ENCODE assay signal across 8 cellular contexts in the genomic region with DNA sequence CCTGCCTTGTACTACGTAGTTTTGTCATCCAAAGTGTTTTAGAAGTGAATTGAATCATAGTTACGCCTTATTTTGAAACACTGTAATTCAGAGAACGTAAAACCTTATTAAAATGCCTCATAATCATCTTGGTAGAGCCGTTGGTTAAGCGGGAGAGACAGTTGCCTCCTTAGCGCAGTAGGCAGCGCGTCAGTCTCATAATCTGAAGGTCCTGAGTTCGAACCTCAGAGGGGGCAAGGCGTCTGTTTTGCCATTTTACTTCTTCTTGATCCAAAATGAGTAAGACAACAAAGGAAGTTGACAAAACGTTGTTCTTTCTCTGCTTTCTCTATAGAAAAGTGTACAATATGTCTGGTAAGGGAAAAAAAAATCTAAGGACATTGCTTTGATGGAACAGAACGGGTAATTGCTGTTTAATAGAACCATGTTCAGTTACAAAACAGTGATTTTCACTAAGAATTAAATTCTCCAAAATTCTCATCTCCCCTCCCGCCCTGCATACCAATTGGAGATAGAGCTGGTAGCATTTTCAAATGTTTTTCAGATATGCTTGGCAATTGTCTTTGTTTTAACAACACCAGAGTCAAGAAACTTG. TPM values are rescaled to one million over a fixed set of nuclear protein-coding genes. Genes with fewer than 3 reads are reported as not detected.
DNase-seq lines count a peak whose midpoint lies in the region; ATAC-seq and TF ChIP-seq lines count a peak whose summit lies in the region.

No MANE protein-coding gene starts in this region.

- H4K20me1 ChIP-seq in KMS-11 (ENCODE audit: insufficient read depth): no peaks in the 10 kb centered on the region

- H3K36me3 Mint-ChIP-seq in activated naive CD4-positive, alpha-beta T cell treated with anti-CD3 and anti-CD28 coated beads for 36 hours (ENCODE audit: low read depth): peaks cover 4% of the 10 kb centered on the region

- H3K9me3 ChIP-seq in SJCRH30 (replicated peaks): no peaks in the 10 kb centered on the region
- H3K9me3 ChIP-seq in neutrophil: no peaks in the 10 kb centered on the region
- no peaks in the 10 kb centered on the region for H3K9me3 ChIP-seq in thoracic aorta

- peak overlapping the region; percentile 46; the same call in 1 of the 2 replicates for H3K9ac ChIP-seq in KMS-11

- peak overlapping the region; percentile 90 for H3K4me2 ChIP-seq in KMS-11

- H3K4me1 ChIP-seq in KMS-11 (ENCODE audit: low read depth, poor library complexity, severe bottlenecking) (peaks cover 13% of the 10 kb centered on the region), SJCRH30 (no peaks in the 10 kb centered on the region), neutrophil (ENCODE audit: control insufficient read depth in 1 of 2, insufficient read depth in 1 of 2, low read depth in 1 of 2, low read length in 1 of 2) (peaks cover 57 to 61% of the 10 kb centered on the region in 2 experiments), thoracic aorta (ENCODE audit: control insufficient read depth in 1 of 2, low read depth in 2 of 2) (peaks cover 6 to 7% of the 10 kb centered on the region in 2 donors)

- no peaks in the 10 kb centered on the region for H3K27me3 Mint-ChIP-seq in activated naive CD4-positive, alpha-beta T cell treated with anti-CD3 and anti-CD28 coated beads for 36 hours (ENCODE audit: low read depth)

- peaks cover 2% of the 10 kb centered on the region for H3K9me3 Mint-ChIP-seq in activated naive CD4-positive, alpha-beta T cell treated with anti-CD3 and anti-CD28 coated beads for 36 hours

- peak overlapping the region; percentile 43 for H3K27ac ChIP-seq in KMS-11
- no peak overlapping the region for H3K27ac ChIP-seq in SJCRH30
- H3K27ac ChIP-seq in neutrophil: peak overlapping the region; percentile 62
- peak overlapping the region; percentile 78 to 84 for H3K27ac ChIP-seq in thoracic aorta

- H3K4me3 ChIP-seq in KMS-11 (IDR thresholded peaks at IDR 0.05; ENCODE audit: insufficient read depth, low read depth, low read length) (peak overlapping the region; percentile 59), SJCRH30 (peak overlapping the region; percentile 59), neutrophil (ENCODE audit: low read depth in 1 of 2, low read length in 1 of 2) (peak overlapping the region; percentile 45 to 54), thoracic aorta (peak overlapping the region; percentile 86)

- ATAC-seq in thoracic aorta (ENCODE audit: insufficient number of reproducible peaks, low FRiP score, low read depth) (no peak), GM19463 (IDR thresholded peaks at IDR 0.05; ENCODE audit: unreplicated experiment) (no peak)

- peak overlapping the region; percentile 93 for H3K27ac Mint-ChIP-seq in activated naive CD4-positive, alpha-beta T cell treated with anti-CD3 and anti-CD28 coated beads for 36 hours

- H3K4me3 Mint-ChIP-seq in activated naive CD4-positive, alpha-beta T cell treated with anti-CD3 and anti-CD28 coated beads for 36 hours: peak overlapping the region; percentile 90

- CTCF ChIA-PET in activated naive CD4-positive, alpha-beta T cell treated with anti-CD3 and anti-CD28 coated beads for 36 hours (lab: Charles Lee): no interaction called here

- no peaks in the 10 kb centered on the region for H3K79me2 ChIP-seq in KMS-11 (ENCODE audit: insufficient read depth, low read depth)

- H3K36me3 ChIP-seq in KMS-11 (ENCODE audit: insufficient read depth): no peaks in the 10 kb centered on the region
- no peaks in the 10 kb centered on the region for H3K36me3 ChIP-seq in SJCRH30
- H3K36me3 ChIP-seq in neutrophil: no peaks in the 10 kb centered on the region
- H3K36me3 ChIP-seq in thoracic aorta: no peaks in the 10 kb centered on the region

- H3K27me3 ChIP-seq in KMS-11 (ENCODE audit: insufficient read depth, low read depth) (no peaks in the 10 kb centered on the region), SJCRH30 (no peaks in the 10 kb centered on the region), neutrophil (no peaks in the 10 kb centered on the region), thoracic aorta (replicated peaks; ENCODE audit: insufficient read depth) (no peaks in the 10 kb centered on the region)

- peak overlapping the region; percentile 84 for H2AFZ ChIP-seq in KMS-11 (ENCODE audit: low read depth)

- intact Hi-C loops in activated naive CD4-positive, alpha-beta T cell treated with anti-CD3 and anti-CD28 coated beads for 36 hours (cut with micrococcal nuclease): loop anchor here (1.0 to 10.0 kb wide), 7 partner anchors 9 to 1467 kb away; partner anchors contain the start of genes POLR1H and PPP1R11

- DNase-seq in CMK (ENCODE audit: low read depth) (peak; percentile 74), SJCRH30 (peak; percentile 49 to 81), germinal center (ENCODE audit: low spot score) (peak; percentile 33), thoracic aorta (ENCODE audit: low spot score) (no peak)
- DNase-seq in activated naive CD4-positive, alpha-beta T cell treated with anti-CD3 and anti-CD28 coated beads for 36 hours: peak; percentile 85

- TF ChIP-seq CTCF in KMS-11 (conservative IDR thresholded peaks at IDR 0.05; ENCODE audit: low read depth, low read length): no peak
- TF ChIP-seq CTCF in neutrophil (IDR thresholded peaks at IDR 0.05): no peak
- TF ChIP-seq CTCF in thoracic aorta (IDR thresholded peaks at IDR 0.05): no peak

- H3K4me1 Mint-ChIP-seq in activated naive CD4-positive, alpha-beta T cell treated with anti-CD3 and anti-CD28 coated beads for 36 hours (ENCODE audit: low read depth): peaks cover 34% of the 10 kb centered on the region

RNA-seq across cellular contexts. Expression of gene TRIM27, which starts 20.7 kb away (rescaled TPM):
- 48.2 and 52.8 TPM in 2 replicates for total RNA-seq in SJCRH30 (2014; rRNA removed; shearing (Covaris generic))
- 10 to 100 TPM; 35.8 to 41.4 TPM for total RNA-seq in activated naive CD4-positive, alpha-beta T cell treated with anti-CD3 and anti-CD28 coated beads for 36 hours
- 10 to 100 TPM; 61.9 to 86.2 TPM for total RNA-seq in thoracic aorta
